In the genomic region with DNA sequence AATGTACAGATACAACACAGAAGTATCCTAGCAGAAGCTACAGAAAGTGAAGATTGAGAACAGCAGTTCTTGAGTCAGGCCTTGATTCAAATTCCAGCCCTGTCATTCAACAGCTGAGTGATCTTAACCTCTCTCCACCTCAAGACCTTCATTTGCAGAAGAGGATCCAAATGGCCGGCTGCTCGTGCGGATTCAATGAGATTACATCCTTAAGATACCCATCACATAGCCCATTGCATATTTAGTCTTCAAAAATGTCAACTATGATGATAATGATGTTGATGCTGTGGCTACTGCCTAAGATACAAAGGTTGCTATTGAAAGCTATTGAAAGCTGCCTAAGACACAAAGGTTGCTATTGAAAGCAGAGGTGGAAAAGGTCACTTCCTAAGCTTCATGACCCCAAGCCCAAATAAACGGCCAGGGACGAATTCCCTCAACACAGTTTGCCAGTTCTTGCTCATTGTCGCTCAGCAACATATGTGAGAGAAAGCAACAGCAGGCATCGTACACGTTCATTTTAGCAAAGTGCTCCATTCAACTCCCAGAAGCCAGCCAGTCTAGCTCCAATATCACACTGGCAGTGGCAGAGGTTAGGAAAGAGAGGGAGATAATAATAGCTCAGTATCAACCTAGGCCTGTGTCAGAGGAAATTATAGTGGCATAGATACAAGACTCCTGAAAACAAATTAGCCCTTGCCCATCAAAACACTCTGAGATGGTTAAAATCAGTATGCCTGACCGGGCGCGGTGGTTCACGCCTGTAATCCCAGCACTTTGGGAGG, we compare ENCODE assay signal across 1 cellular context.
TF ChIP-seq lines count a peak whose summit lies in the region.

No MANE protein-coding gene starts in this region.

TF ChIP-seq in HepG2, 621 proteins besides CTCF, POLR2A, EP300 and RAD21 (continued from another document):
- TF ChIP-seq AHDC1 (CRISPR knock-in tag; IDR thresholded peaks at IDR 0.05; ENCODE audit: borderline replicate concordance) (0 out of 2 replicates have a peak, but pooled peaks have one; percentile 27), ZNF260 (CRISPR knock-in tag; IDR thresholded peaks at IDR 0.05; ENCODE audit: borderline replicate concordance, low read depth) (no peak), KAT7 (CRISPR knock-in tag; IDR thresholded peaks at IDR 0.05; ENCODE audit: borderline replicate concordance) (no peak), ZKSCAN8 (CRISPR knock-in tag; IDR thresholded peaks at IDR 0.05; ENCODE audit: borderline replicate concordance) (no peak), ZFP36 (IDR thresholded peaks at IDR 0.05; ENCODE audit: borderline replicate concordance, low read depth, low read length, partially characterized antibody) (no peak), ATM (IDR thresholded peaks at IDR 0.05; ENCODE audit: borderline replicate concordance) (no peak), ZNF83 (CRISPR knock-in tag; IDR thresholded peaks at IDR 0.05; ENCODE audit: borderline replicate concordance) (no peak), GFI1 (CRISPR knock-in tag; IDR thresholded peaks at IDR 0.05; ENCODE audit: borderline replicate concordance) (no peak), HNF4G (IDR thresholded peaks at IDR 0.05; ENCODE audit: borderline replicate concordance, low read depth, low read length) (peak; percentile 63), HNF4G (CRISPR knock-in tag; IDR thresholded peaks at IDR 0.05; ENCODE audit: borderline replicate concordance, low read depth) (peak; percentile 42; the same call in 1 of the 2 replicates), SCMH1 (CRISPR knock-in tag; IDR thresholded peaks at IDR 0.05; ENCODE audit: borderline replicate concordance) (no peak), ZBTB42 (CRISPR knock-in tag; IDR thresholded peaks at IDR 0.05) (no peak), ZNF766 (CRISPR knock-in tag; IDR thresholded peaks at IDR 0.05; ENCODE audit: borderline replicate concordance) (no peak), HDAC6 (IDR thresholded peaks at IDR 0.05; ENCODE audit: low read depth, low read length) (no peak), FOXP4 (CRISPR knock-in tag; IDR thresholded peaks at IDR 0.05) (peak; percentile 40; the same call in 1 of the 2 replicates), ZNF713 (CRISPR knock-in tag; IDR thresholded peaks at IDR 0.05) (no peak), NCOR1 (IDR thresholded peaks at IDR 0.05; ENCODE audit: borderline replicate concordance, low read length) (peak; percentile 43; the same call in 1 of the 2 replicates), ZNF232 (CRISPR knock-in tag; IDR thresholded peaks at IDR 0.05; ENCODE audit: borderline replicate concordance) (no peak), ZNF670 (CRISPR knock-in tag; IDR thresholded peaks at IDR 0.05; ENCODE audit: borderline replicate concordance) (no peak), NR2F6 (IDR thresholded peaks at IDR 0.05) (peak; percentile 88), NR2F6 (CRISPR knock-in tag; IDR thresholded peaks at IDR 0.05) (peak; percentile 77), BCL6 (CRISPR knock-in tag; IDR thresholded peaks at IDR 0.05) (peak; percentile 52; the same call in 1 of the 2 replicates), HNRNPH1 (optimal IDR thresholded peaks at IDR 0.05; ENCODE audit: low read depth, low read length) (no peak), ZNF761 (CRISPR knock-in tag; conservative IDR thresholded peaks at IDR 0.05) (0 out of 2 replicates have a peak, but pooled peaks have one; percentile 48), REPIN1 (CRISPR knock-in tag; IDR thresholded peaks at IDR 0.05; ENCODE audit: borderline replicate concordance, low read depth) (0 out of 2 replicates have a peak, but pooled peaks have one; percentile 23), HMG20B (CRISPR knock-in tag; conservative IDR thresholded peaks at IDR 0.05) (no peak), ISL2 (CRISPR knock-in tag; IDR thresholded peaks at IDR 0.05) (no peak), YEATS2 (CRISPR knock-in tag; IDR thresholded peaks at IDR 0.05; ENCODE audit: borderline replicate concordance) (no peak), SATB2 (CRISPR knock-in tag; IDR thresholded peaks at IDR 0.05) (no peak)
